ENCODE assay signal across 21 cellular contexts in genomic region chr3:41329881-41330280, GRCh38.
"Had no signal": no experiment of that assay in that cellular context is flagged by ENCODE, and none has a peak within 500 bp of the region (broad histone marks: within the 10 kb centered on the region; RNA-seq: fewer than 3 reads in every experiment).

No MANE protein-coding gene starts in this region.

- H3K9me3 Mint-ChIP-seq: activated CD4-positive, alpha-beta memory T cell treated with anti-CD3 and anti-CD28 coated beads for 36 hours; activated naive CD4-positive, alpha-beta T cell treated with anti-CD3 and anti-CD28 coated beads for 36 hours; activated naive CD8-positive, alpha-beta T cell treated with anti-CD3 and anti-CD28 coated beads, Interleukin-2, amount 10 ng/mL, durations not matched to agents 7 days and 5 days; dendritic cell treated with granulocyte-macrophage colony-stimulating factor and Interleukin-4, amounts not matched to agents 40 ng/mL and 50 ng/mL, for 4 days; natural killer cell treated with Interleukin-12 subunit alpha and Interleukin-12 subunit beta and Interleukin-15 and Interleukin-18, amount 100 ng/mL, for 72 hours; stimulated activated naive B cell treated with anti-CD40 and anti-IgM and Interleukin-4, amounts not matched to agents 10 μg/mL and 1 μg/mL and 100 μg/mL, for 72 hours; T-helper 1 cell treated with Interleukin-12 subunit alpha and Interleukin-12 subunit beta and Interleukin-4 antibody, amounts not matched to agents 30 μg/mL and 1 μg/mL, for 36 hours had no signal

- H3K36me3 Mint-ChIP-seq: activated CD4-positive, alpha-beta memory T cell treated with anti-CD3 and anti-CD28 coated beads for 36 hours; activated naive CD8-positive, alpha-beta T cell treated with anti-CD3 and anti-CD28 coated beads, Interleukin-2, amount 10 ng/mL, durations not matched to agents 7 days and 5 days; natural killer cell treated with Interleukin-12 subunit alpha and Interleukin-12 subunit beta and Interleukin-15 and Interleukin-18, amount 100 ng/mL, for 72 hours had no signal

- H3K4me3 Mint-ChIP-seq: activated CD4-positive, alpha-beta memory T cell treated with anti-CD3 and anti-CD28 coated beads for 36 hours; activated naive CD4-positive, alpha-beta T cell treated with anti-CD3 and anti-CD28 coated beads for 36 hours; activated naive CD8-positive, alpha-beta T cell treated with anti-CD3 and anti-CD28 coated beads, Interleukin-2, amount 10 ng/mL, durations not matched to agents 7 days and 5 days; dendritic cell treated with granulocyte-macrophage colony-stimulating factor and Interleukin-4, amounts not matched to agents 40 ng/mL and 50 ng/mL, for 4 days; natural killer cell treated with Interleukin-12 subunit alpha and Interleukin-12 subunit beta and Interleukin-15 and Interleukin-18, amount 100 ng/mL, for 72 hours; stimulated activated naive B cell treated with anti-CD40 and anti-IgM and Interleukin-4, amounts not matched to agents 10 μg/mL and 1 μg/mL and 100 μg/mL, for 72 hours; T-helper 1 cell treated with Interleukin-12 subunit alpha and Interleukin-12 subunit beta and Interleukin-4 antibody, amounts not matched to agents 30 μg/mL and 1 μg/mL, for 36 hours had no signal

- H3K4me3 ChIP-seq: ovary, psoas muscle, right atrium auricular region, skin epidermis, transverse colon had no signal

- H3K36me3 ChIP-seq: ovary, right atrium auricular region, transverse colon had no signal

- DNase-seq: activated CD4-positive, alpha-beta memory T cell treated with anti-CD3 and anti-CD28 coated beads for 36 hours; activated CD4-positive, alpha-beta T cell treated with anti-CD3 and anti-CD28 coated beads for 4 hours; activated CD4-positive, CD25-positive, alpha-beta regulatory T cell; activated naive CD4-positive, alpha-beta T cell treated with anti-CD3 and anti-CD28 coated beads for 36 hours; activated naive CD8-positive, alpha-beta T cell treated with anti-CD3 and anti-CD28 coated beads, Interleukin-2, amount 10 ng/mL, durations not matched to agents 7 days and 5 days; activated T-cell treated with anti-CD3 and anti-CD28 coated beads, Interleukin-2, amount 50 U/mL, for 48 hours; amniotic stem cell; effector CD4-positive, alpha-beta T cell; foreskin keratinocyte; midbrain; ovary; psoas muscle; stimulated activated CD4-positive, alpha-beta T cell treated with anti-CD3 and anti-CD28 coated beads, Interleukin-2, amount 100 ng/mL, for 24 hours; stimulated activated naive B cell treated with anti-CD40 and anti-IgM and Interleukin-4, amounts not matched to agents 10 μg/mL and 1 μg/mL and 100 μg/mL, for 72 hours; transverse colon had no signal

- H3K4me1 Mint-ChIP-seq: activated naive CD8-positive, alpha-beta T cell treated with anti-CD3 and anti-CD28 coated beads, Interleukin-2, amount 10 ng/mL, durations not matched to agents 7 days and 5 days had no signal

- H3K27me3 ChIP-seq: foreskin keratinocyte, ovary, right atrium auricular region, transverse colon had no signal

- H3K27me3 Mint-ChIP-seq: activated CD4-positive, alpha-beta memory T cell treated with anti-CD3 and anti-CD28 coated beads for 36 hours; dendritic cell treated with granulocyte-macrophage colony-stimulating factor and Interleukin-4, amounts not matched to agents 40 ng/mL and 50 ng/mL, for 4 days; stimulated activated naive B cell treated with anti-CD40 and anti-IgM and Interleukin-4, amounts not matched to agents 10 μg/mL and 1 μg/mL and 100 μg/mL, for 72 hours had no signal

- H3K4me1 ChIP-seq: psoas muscle, transverse colon had no signal

- H3K27ac Mint-ChIP-seq: activated CD4-positive, alpha-beta memory T cell treated with anti-CD3 and anti-CD28 coated beads for 36 hours; activated naive CD4-positive, alpha-beta T cell treated with anti-CD3 and anti-CD28 coated beads for 36 hours; activated naive CD8-positive, alpha-beta T cell treated with anti-CD3 and anti-CD28 coated beads, Interleukin-2, amount 10 ng/mL, durations not matched to agents 7 days and 5 days; dendritic cell treated with granulocyte-macrophage colony-stimulating factor and Interleukin-4, amounts not matched to agents 40 ng/mL and 50 ng/mL, for 4 days; natural killer cell treated with Interleukin-12 subunit alpha and Interleukin-12 subunit beta and Interleukin-15 and Interleukin-18, amount 100 ng/mL, for 72 hours; stimulated activated naive B cell treated with anti-CD40 and anti-IgM and Interleukin-4, amounts not matched to agents 10 μg/mL and 1 μg/mL and 100 μg/mL, for 72 hours; T-helper 1 cell treated with Interleukin-12 subunit alpha and Interleukin-12 subunit beta and Interleukin-4 antibody, amounts not matched to agents 30 μg/mL and 1 μg/mL, for 36 hours had no signal

- ATAC-seq: foreskin keratinocyte; left lobe of liver; natural killer cell treated with Interleukin-12 subunit alpha and Interleukin-12 subunit beta and Interleukin-15 and Interleukin-18, amount 100 ng/mL, for 72 hours; psoas muscle; stimulated activated naive B cell treated with anti-CD40 and anti-IgM and Interleukin-4, amounts not matched to agents 10 μg/mL and 1 μg/mL and 100 μg/mL, for 72 hours had no signal

- H3K27ac ChIP-seq: foreskin keratinocyte, ovary, psoas muscle, right atrium auricular region, transverse colon had no signal

- H3K9me3 ChIP-seq: ovary, psoas muscle, right atrium auricular region, transverse colon had no signal
